ENCODE assay signal across 15 cellular contexts in the genomic region with DNA sequence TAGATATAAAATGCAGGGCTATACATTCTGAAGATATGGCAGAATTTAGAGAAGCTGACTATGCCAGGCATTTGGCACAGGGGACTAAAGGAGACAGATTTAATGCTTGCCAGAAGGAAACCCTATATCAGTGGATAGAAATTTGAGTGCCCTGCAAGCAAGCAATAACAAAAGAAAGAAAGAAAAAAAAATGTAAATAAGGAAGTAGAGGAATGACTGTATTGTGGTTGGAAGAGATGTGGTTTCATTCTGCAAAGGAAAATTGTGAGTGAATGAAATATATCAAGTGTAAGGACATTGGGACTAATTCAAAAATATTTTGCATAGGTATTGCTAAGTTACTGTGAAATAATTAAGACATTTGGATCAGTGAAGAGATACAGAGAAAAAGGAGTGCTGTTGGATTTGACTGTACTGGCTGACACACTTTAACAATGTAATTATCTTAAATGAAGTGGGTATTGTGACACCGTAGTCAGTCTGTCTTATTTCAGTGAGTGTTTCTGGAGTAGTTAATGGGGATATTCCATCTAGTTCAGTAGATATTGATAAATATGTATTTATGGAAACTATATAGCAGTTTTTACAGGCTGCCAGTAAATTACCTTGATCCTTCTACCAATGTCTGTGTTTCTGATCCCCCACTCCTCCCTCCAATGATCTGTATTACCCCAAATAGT.
DNase-seq lines count a peak whose midpoint lies in the region; ATAC-seq and TF ChIP-seq lines count a peak whose summit lies in the region.
"Had no signal": no experiment of that assay in that cellular context is flagged by ENCODE, and none has a peak within 500 bp of the region (broad histone marks: within the 10 kb centered on the region; RNA-seq: fewer than 3 reads in every experiment).

No MANE protein-coding gene starts in this region.

- no peak for ATAC-seq in HG02840 (IDR thresholded peaks at IDR 0.05; ENCODE audit: low FRiP score, unreplicated experiment)
- ATAC-seq in HG03342 (IDR thresholded peaks at IDR 0.05; ENCODE audit: unreplicated experiment), result no peak
- ATAC-seq: T-helper 17 cell had no signal

- no peak for TF ChIP-seq CTCF in glutamatergic neuron (IDR thresholded peaks at IDR 0.05; ENCODE audit: partially characterized antibody, unreplicated experiment)

- H3K9me3 Mint-ChIP-seq in glutamatergic neuron (ENCODE audit: unreplicated experiment), result no peaks in the 10 kb centered on the region

- no peaks in the 10 kb centered on the region for H3K27me3 Mint-ChIP-seq in glutamatergic neuron (ENCODE audit: unreplicated experiment)

- H3K4me3 Mint-ChIP-seq in glutamatergic neuron (ENCODE audit: unreplicated experiment), result no peak overlapping the region
- H3K4me3 Mint-ChIP-seq: T-helper 17 cell had no signal

- H3K27ac Mint-ChIP-seq in glutamatergic neuron (ENCODE audit: unreplicated experiment), result peak overlapping the region; percentile 82
- H3K27ac Mint-ChIP-seq: T-helper 17 cell had no signal

- DNase-seq in DMS153 (lab: John Stamatoyannopoulos, UW) (peak; percentile 48), DMS153 treated with DMSO at 0.1 percent for 48 hours (lab: John Stamatoyannopoulos, UW; ENCODE audit: unreplicated experiment) (no peak), H4 (ENCODE audit: low spot score) (peak; percentile 45), NCI-H2029 (lab: John Stamatoyannopoulos, UW) (peak; percentile 46), glutamatergic neuron (no peak), A172 (ENCODE audit: low spot score) (no peak)
- DNase-seq: IMR-90, Kasumi-1, NCI-H1694 treated with DMSO at 0.1 percent for 48 hours, NCI-H446 treated with DMSO at 0.1 percent for 48 hours, NCI-H774, SHP77 treated with DMSO at 0.1 percent for 48 hours, T-helper 17 cell had no signal

- H3K4me1 Mint-ChIP-seq in glutamatergic neuron (ENCODE audit: low read depth, unreplicated experiment), result peaks cover 33% of the 10 kb centered on the region

- peaks cover 5% of the 10 kb centered on the region for H3K36me3 Mint-ChIP-seq in glutamatergic neuron (ENCODE audit: unreplicated experiment)

Comparison
In these comparisons a context has a peak if more than half of its experiments do, and no peak if none do; other contexts are left out.
1. DNase-seq: peak in DMS153 (single experiment), H4 (single experiment) and NCI-H2029 (single experiment); none in DMS153 treated with DMSO at 0.1 percent for 48 hours (single experiment), glutamatergic neuron (single experiment) and A172 (single experiment).